In genomic region chr12:56596815-56597214, GRCh38 we compare ENCODE assay signal across 17 cellular contexts. TPM values are rescaled to one million over a fixed set of nuclear protein-coding genes. Genes with fewer than 3 reads are reported as not detected.
A peak's percentile ranks its signal among the peaks of the same experiment; 100 is the strongest.
DNase-seq lines count a peak whose midpoint lies in the region; ATAC-seq and TF ChIP-seq lines count a peak whose summit lies in the region.
"Had no signal": no experiment of that assay in that cellular context is flagged by ENCODE, and none has a peak within 500 bp of the region (broad histone marks: within the 10 kb centered on the region; RNA-seq: fewer than 3 reads in every experiment).

No MANE protein-coding gene starts in this region.

- POLR2A ChIA-PET in HEK293 (lab: Yijun Ruan, JAX) = no interaction called here

- no peaks in the 10 kb centered on the region for H3K9me3 Mint-ChIP-seq in brain
- no peaks in the 10 kb centered on the region for H3K9me3 Mint-ChIP-seq in neural progenitor cell

- H3K27me3 Mint-ChIP-seq in brain = no peaks in the 10 kb centered on the region
- peaks cover 4% of the 10 kb centered on the region for H3K27me3 Mint-ChIP-seq in neural progenitor cell (ENCODE audit: insufficient read depth, low read depth)

- H3K4me3 Mint-ChIP-seq in brain = no peak overlapping the region
- H3K4me3 Mint-ChIP-seq in neural progenitor cell = no peak overlapping the region

- H3K4me3 ChIP-seq in ACC112 (ENCODE audit: low read depth, low read length) (no peak overlapping the region), HEK293 (ENCODE audit: low read depth, low read length) (no peak overlapping the region), neural progenitor cell (no peak overlapping the region), coronary artery (no peak overlapping the region)
- H3K4me3 ChIP-seq: colonic mucosa, heart left ventricle, PC-9, transverse colon had no signal

- DNase-seq in neural progenitor cell (ENCODE audit: low spot score) = no peak
- DNase-seq in omental fat pad (ENCODE audit: low spot score) = no peak
- DNase-seq in coronary artery (ENCODE audit: low spot score) = no peak
- DNase-seq: colonic mucosa; DMS 273 treated with DMSO at 0.1 percent for 48 hours; heart left ventricle; NCI-H2029 treated with DMSO at 0.1 percent for 48 hours; NCI-H524; PC-9; stimulated activated CD4-positive, alpha-beta T cell treated with anti-CD3 and anti-CD28 coated beads, Interleukin-1b, Interleukin-23, amount 100 ng/mL, for 48 hours; transverse colon had no signal

- CTCF ChIA-PET in HEK293 (lab: Yijun Ruan, JAX) = interaction anchor here (0.5 to 12.5 kb wide), 4 partner anchors 27 to 84 kb away, joined by 3 to 139 read pairs (median 13); no protein-coding TSS in a partner anchor

- ATAC-seq in HG02852 (IDR thresholded peaks at IDR 0.05; ENCODE audit: unreplicated experiment) (no peak), omental fat pad (ENCODE audit: low FRiP score) (no peak), esophagus mucosa (no peak)
- ATAC-seq: heart left ventricle had no signal

- no peaks in the 10 kb centered on the region for H3K9me3 ChIP-seq in HEK293 (ENCODE audit: control insufficient read depth, insufficient read depth, low read depth, low read length)
- H3K9me3 ChIP-seq in neural progenitor cell (ENCODE audit: low read depth) = no peaks in the 10 kb centered on the region
- H3K9me3 ChIP-seq: colonic mucosa, heart left ventricle, transverse colon had no signal

- peaks cover 55% of the 10 kb centered on the region for H3K36me3 Mint-ChIP-seq in brain
- H3K36me3 Mint-ChIP-seq in neural progenitor cell = peaks cover 26% of the 10 kb centered on the region

- H3K9ac ChIP-seq in neural progenitor cell = no peak overlapping the region

- peak overlapping the region; percentile 10; the same call in 1 of the 2 replicates for H3K27ac ChIP-seq in ACC112 (ENCODE audit: low read depth, low read length)
- no peak overlapping the region for H3K27ac ChIP-seq in HEK293 (ENCODE audit: extremely low read depth, low read depth, low read length)
- peak overlapping the region; percentile 58 for H3K27ac ChIP-seq in neural progenitor cell
- H3K27ac ChIP-seq in coronary artery = peak overlapping the region in 1 of 2 donors; percentile 56
- H3K27ac ChIP-seq: colonic mucosa, PC-9, transverse colon, VCaP had no signal

- H3K27ac Mint-ChIP-seq in brain (peak overlapping the region; percentile 55 to 93 (median 66)), neural progenitor cell (peak overlapping the region; percentile 90)

- peaks cover 28% of the 10 kb centered on the region for H3F3A ChIP-seq in neural progenitor cell (ENCODE audit: low read depth)

- no peak overlapping the region for H3K4me2 ChIP-seq in neural progenitor cell
- H3K4me2 ChIP-seq: PC-9 had no signal

- H3K4me1 ChIP-seq in ACC112 (ENCODE audit: control insufficient read depth, insufficient read depth, low read length, unreplicated experiment) = peaks cover 3% of the 10 kb centered on the region
- H3K4me1 ChIP-seq in HEK293 (ENCODE audit: control insufficient read depth, insufficient read depth, low read length) = no peaks in the 10 kb centered on the region; the same call in 1 of the 2 replicates
- no peaks in the 10 kb centered on the region for H3K4me1 ChIP-seq in neural progenitor cell
- H3K4me1 ChIP-seq: colonic mucosa, transverse colon had no signal

- TF ChIP-seq CTCF in HEK293 (tag by site-specific recombination; IDR thresholded peaks at IDR 0.05) (no peak), brain (conservative IDR thresholded peaks at IDR 0.05) (no peak), neural progenitor cell (IDR thresholded peaks at IDR 0.05) (no peak), omental fat pad (IDR thresholded peaks at IDR 0.05) (no peak), coronary artery (IDR thresholded peaks at IDR 0.05) (no peak)

- H4K20me1 ChIP-seq in neural progenitor cell (ENCODE audit: low read depth) = no peaks in the 10 kb centered on the region

- H3K36me3 ChIP-seq in ACC112 (ENCODE audit: insufficient read depth, low read length) (peaks cover 30% of the 10 kb centered on the region), HEK293 (ENCODE audit: control insufficient read depth in 2 of 2, insufficient read depth in 1 of 2, low read length in 2 of 2) (peaks cover 32 to 66% of the 10 kb centered on the region in 2 experiments), neural progenitor cell (no peaks in the 10 kb centered on the region)

- peaks cover 14% of the 10 kb centered on the region for H3K4me1 Mint-ChIP-seq in brain
- peaks cover 14% of the 10 kb centered on the region for H3K4me1 Mint-ChIP-seq in neural progenitor cell

- no peaks in the 10 kb centered on the region for H3K27me3 ChIP-seq in ACC112 (ENCODE audit: insufficient read depth, low read length)
- H3K27me3 ChIP-seq in neural progenitor cell = no peaks in the 10 kb centered on the region
- H3K27me3 ChIP-seq: colonic mucosa, heart left ventricle, transverse colon had no signal

- H2AFZ ChIP-seq in ACC112 (ENCODE audit: low read length, unreplicated experiment) (no peak overlapping the region), neural progenitor cell (replicated peaks) (no peak overlapping the region)
- H2AFZ ChIP-seq: PC-9 had no signal

- H3K79me2 ChIP-seq in ACC112 (ENCODE audit: control insufficient read depth, insufficient read depth, low read length, unreplicated experiment) (no peaks in the 10 kb centered on the region), neural progenitor cell (ENCODE audit: low read depth) (no peaks in the 10 kb centered on the region)

TF ChIP-seq in HEK293, 187 proteins besides CTCF, POLR2A, EP300 and RAD21:
- TF ChIP-seq RBAK (tag by site-specific recombination; IDR thresholded peaks at IDR 0.05) (no peak), PRDM10 (tag by site-specific recombination; IDR thresholded peaks at IDR 0.05) (0 out of 2 replicates have a peak, but pooled peaks have one; percentile 19)

RNA-seq across cellular contexts. Expression of gene BAZ2A, which starts 33.3 kb away (rescaled TPM):
- 45.1 TPM for polyA plus RNA-seq in brain (ENCODE audit: insufficient read depth, low read depth, low replicate concordance)
- total RNA-seq in neural progenitor cell (ENCODE audit: low replicate concordance) (27.1 and 55.1 TPM in 2 replicates), omental fat pad (100 to 1,000 TPM in 1 of 4 donors, 10 to 100 TPM in 3; 43.1 to 124 (median 74.1) TPM), esophagus mucosa (49.9 TPM)

RNA-seq across cellular contexts. Expression of gene ATP5F1B, which starts 49.0 kb away (rescaled TPM):
- polyA plus RNA-seq in brain (ENCODE audit: insufficient read depth, low read depth, low replicate concordance) = 812 TPM
- 558 and 609 TPM in 2 replicates for total RNA-seq in neural progenitor cell (ENCODE audit: low replicate concordance)
- total RNA-seq in omental fat pad = 100 to 1,000 TPM; 368 to 495 (median 458) TPM
- 674 TPM for total RNA-seq in esophagus mucosa
